In the genomic region with DNA sequence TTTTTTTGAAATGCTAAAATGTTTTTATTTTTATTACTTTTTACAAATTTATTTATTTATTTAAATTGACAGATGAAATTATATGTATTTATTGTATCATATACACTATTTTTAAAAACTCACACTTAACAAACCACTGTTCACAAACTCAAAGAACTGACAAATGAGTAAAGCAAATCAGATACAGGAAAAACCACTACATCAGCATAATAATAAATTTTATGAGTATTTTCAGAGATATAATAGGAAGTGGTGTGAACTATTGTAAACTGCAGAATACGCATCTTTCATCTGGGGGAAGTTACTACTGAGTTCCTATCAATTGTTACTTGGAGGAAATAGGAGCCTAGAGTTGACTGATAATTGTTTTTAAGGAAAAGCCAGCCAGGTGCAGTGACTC, we compare ENCODE assay signal across 3 cellular contexts.
A peak's percentile ranks its signal among the peaks of the same experiment; 100 is the strongest.
TF ChIP-seq lines count a peak whose summit lies in the region.

No MANE protein-coding gene starts in this region.

TF ChIP-seq in A549, 52 proteins besides CTCF, POLR2A, EP300 and RAD21:
- no peak for TF ChIP-seq HOXA7 (CRISPR knock-in tag; IDR thresholded peaks at IDR 0.05)
- TF ChIP-seq MAFK (IDR thresholded peaks at IDR 0.05; ENCODE audit: partially characterized antibody) = peak; percentile 77
TF ChIP-seq in A549: peak in this region for 1.

TF ChIP-seq in IMR-90, 13 proteins besides CTCF, POLR2A, EP300 and RAD21:
- TF ChIP-seq SMC3 (IDR thresholded peaks at IDR 0.05; ENCODE audit: low read depth, low read length) (no peak), MAFK (IDR thresholded peaks at IDR 0.05; ENCODE audit: low read depth, low read length) (peak; percentile 73)

TF ChIP-seq in H1, 55 proteins besides CTCF, POLR2A, EP300 and RAD21:
- TF ChIP-seq MAFK (IDR thresholded peaks at IDR 0.05; ENCODE audit: low read depth, low read length) (peak; percentile 5; the same call in 1 of the 2 replicates), CBX5 (IDR thresholded peaks at IDR 0.05; ENCODE audit: low read depth, low read length) (no peak), SAP30 (IDR thresholded peaks at IDR 0.05; ENCODE audit: insufficient read depth, insufficient replicate concordance, low read length) (no peak), BCL11A (IDR thresholded peaks at IDR 0.05; ENCODE audit: low read depth in 2 of 2, low read length in 2 of 2) (no peak), KDM1A (IDR thresholded peaks at IDR 0.05; ENCODE audit: borderline replicate concordance, low read length) (no peak), ASH2L (IDR thresholded peaks at IDR 0.05; ENCODE audit: low read length) (no peak)
- TF ChIP-seq, protein P1, sequence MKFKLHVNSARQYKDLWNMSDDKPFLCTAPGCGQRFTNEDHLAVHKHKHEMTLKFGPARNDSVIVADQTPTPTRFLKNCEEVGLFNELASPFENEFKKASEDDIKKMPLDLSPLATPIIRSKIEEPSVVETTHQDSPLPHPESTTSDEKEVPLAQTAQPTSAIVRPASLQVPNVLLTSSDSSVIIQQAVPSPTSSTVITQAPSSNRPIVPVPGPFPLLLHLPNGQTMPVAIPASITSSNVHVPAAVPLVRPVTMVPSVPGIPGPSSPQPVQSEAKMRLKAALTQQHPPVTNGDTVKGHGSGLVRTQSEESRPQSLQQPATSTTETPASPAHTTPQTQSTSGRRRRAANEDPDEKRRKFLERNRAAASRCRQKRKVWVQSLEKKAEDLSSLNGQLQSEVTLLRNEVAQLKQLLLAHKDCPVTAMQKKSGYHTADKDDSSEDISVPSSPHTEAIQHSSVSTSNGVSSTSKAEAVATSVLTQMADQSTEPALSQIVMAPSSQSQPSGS (IDR thresholded peaks at IDR 0.05; ENCODE audit: low read length) = no peak
- TF ChIP-seq, protein P2, sequence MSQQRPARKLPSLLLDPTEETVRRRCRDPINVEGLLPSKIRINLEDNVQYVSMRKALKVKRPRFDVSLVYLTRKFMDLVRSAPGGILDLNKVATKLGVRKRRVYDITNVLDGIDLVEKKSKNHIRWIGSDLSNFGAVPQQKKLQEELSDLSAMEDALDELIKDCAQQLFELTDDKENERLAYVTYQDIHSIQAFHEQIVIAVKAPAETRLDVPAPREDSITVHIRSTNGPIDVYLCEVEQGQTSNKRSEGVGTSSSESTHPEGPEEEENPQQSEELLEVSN (IDR thresholded peaks at IDR 0.05) = no peak
